5 cellular contexts compared by ENCODE assay signal in the genomic region with DNA sequence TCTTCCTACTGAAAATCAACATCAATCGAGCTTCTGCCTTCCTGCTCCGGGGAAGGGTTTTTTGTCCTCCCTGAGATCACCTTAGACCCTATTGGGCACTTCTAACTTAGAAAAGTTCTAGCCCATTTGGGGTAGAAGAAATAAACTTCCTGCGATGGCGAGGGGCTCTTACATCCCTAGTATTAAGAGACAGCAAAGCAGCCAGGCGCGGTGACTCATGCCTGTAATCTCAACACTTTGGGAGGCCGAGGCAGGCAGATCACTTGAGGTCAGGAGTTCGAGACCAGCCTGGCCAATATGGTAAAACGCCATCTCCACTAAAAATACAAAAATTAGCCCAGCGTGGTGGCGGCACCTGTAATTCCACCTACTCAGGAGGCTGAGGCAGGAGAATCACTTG. TPM values are rescaled to one million over a fixed set of nuclear protein-coding genes. Genes with fewer than 3 reads are reported as not detected.
"Had no signal": no experiment of that assay in that cellular context is flagged by ENCODE, and none has a peak within 500 bp of the region (broad histone marks: within the 10 kb centered on the region; RNA-seq: fewer than 3 reads in every experiment).

No MANE protein-coding gene starts in this region.

RNA-seq across cellular contexts. Expression of a gene that starts 31.1 kb away (rescaled TPM):
- total RNA-seq: GM23338, H1, HFFc6, HT1080 had no signal
- polyA plus RNA-seq: GM23338, H1, HepG2 had no signal
